In the genomic region with DNA sequence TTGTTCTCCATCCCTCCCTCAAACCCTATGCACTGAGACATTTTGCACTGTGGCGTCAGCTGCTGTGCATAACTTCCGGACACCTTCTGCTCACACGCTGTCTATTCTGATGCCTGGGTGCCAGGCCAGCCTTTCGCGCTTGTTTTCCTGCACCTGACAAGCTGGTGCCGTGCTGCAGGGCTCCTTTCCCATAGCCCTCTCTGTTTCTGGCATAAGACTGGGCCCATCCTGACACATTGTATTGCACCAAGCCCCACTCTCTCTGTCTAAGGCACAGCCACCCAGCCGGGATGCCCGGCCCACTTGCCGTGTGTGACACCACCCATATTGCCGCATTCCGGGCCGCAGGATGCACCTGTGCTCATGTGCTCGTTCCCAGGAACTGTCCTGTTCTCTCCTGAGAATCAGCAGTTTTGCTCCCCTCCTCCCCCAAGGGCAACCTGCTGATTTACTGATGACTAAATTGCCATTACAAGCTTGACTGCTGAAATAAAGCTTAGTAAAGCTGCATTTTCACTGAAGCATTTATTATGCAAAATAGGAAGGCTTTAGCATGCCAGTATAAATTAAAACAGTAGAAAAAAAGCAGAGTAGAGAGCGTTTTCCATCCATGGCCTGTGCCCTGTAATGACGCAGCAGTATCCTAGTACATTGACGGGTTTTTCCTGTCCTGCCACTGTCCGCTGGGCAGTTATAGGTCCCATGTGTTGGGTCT, we compare ENCODE assay signal across 9 cellular contexts.
DNase-seq lines count a peak whose midpoint lies in the region; ATAC-seq and TF ChIP-seq lines count a peak whose summit lies in the region.
"Had no signal": no experiment of that assay in that cellular context is flagged by ENCODE, and none has a peak within 500 bp of the region (broad histone marks: within the 10 kb centered on the region; RNA-seq: fewer than 3 reads in every experiment).

No MANE protein-coding gene starts in this region.

- intact Hi-C loops in naive thymus-derived CD4-positive, alpha-beta T cell (cut with micrococcal nuclease): no loop called here
- intact Hi-C loops in mammary epithelial cell (cut with micrococcal nuclease): no loop called here

- H3K27me3 ChIP-seq in H9 (ENCODE audit: insufficient read depth, low read length) (no peaks in the 10 kb centered on the region), mammary epithelial cell (ENCODE audit: insufficient read depth, low read length) (no peaks in the 10 kb centered on the region)
- no peaks in the 10 kb centered on the region for H3K27me3 ChIP-seq in naive thymus-derived CD4-positive, alpha-beta T cell (ENCODE audit: control insufficient read depth in 2 of 2, insufficient read depth in 2 of 2, low read length in 2 of 2)
- H3K27me3 ChIP-seq: pancreas had no signal

- H4K8ac ChIP-seq in H9 (replicated peaks; ENCODE audit: insufficient read length, low read depth, low read length): no peak overlapping the region

- dilution Hi-C loops in mammary epithelial cell (cut with HindIII; ENCODE audit: low sequenced_read_pairs): loop anchor here (5.0 to 25.0 kb wide), 3 partner anchors 58 to 368 kb away; no protein-coding TSS in a partner anchor

- peaks cover under 1 to 57% (median 4%) of the 10 kb centered on the region in 3 experiments for H3K36me3 ChIP-seq in naive thymus-derived CD4-positive, alpha-beta T cell (ENCODE audit: control insufficient read depth in 2 of 3, insufficient read depth in 3 of 3, low read length in 3 of 3)
- H3K36me3 ChIP-seq in mammary epithelial cell (ENCODE audit: insufficient read depth, low read length): no peaks in the 10 kb centered on the region
- H3K36me3 ChIP-seq: pancreas had no signal

- CTCF ChIA-PET in naive thymus-derived CD4-positive, alpha-beta T cell (lab: Charles Lee): interaction anchor here (0.6 to 1.3 kb wide), 4 partner anchors 11 to 163 kb away, joined by 3 to 4 read pairs (median 3); no protein-coding TSS in a partner anchor
- CTCF ChIA-PET in mammary epithelial cell (lab: Charles Lee; ENCODE audit: low non-redundant PET): no interaction called here

- BruUV-seq in mammary epithelial cell (replicated peaks; lab: Mats Ljungman, UMichigan): no TSS peak

- peaks cover 3% of the 10 kb centered on the region for H4K20me1 ChIP-seq in H9 (ENCODE audit: control insufficient read depth, insufficient read depth, insufficient read length)
- no peaks in the 10 kb centered on the region for H4K20me1 ChIP-seq in mammary epithelial cell (ENCODE audit: insufficient read depth, low read length)

- POLR2A ChIA-PET in naive thymus-derived CD4-positive, alpha-beta T cell (lab: Charles Lee): interaction anchor here (0.6 to 2.4 kb wide), 6 partner anchors 8 to 88 kb away, joined by 3 to 11 read pairs (median 4); partner anchors contain the start of gene CD247

- H3K4me2 ChIP-seq in H9 (ENCODE audit: insufficient read depth, insufficient read length, low read length) (peak overlapping the region; percentile 0), mammary epithelial cell (ENCODE audit: insufficient read depth, low read depth, low read length) (no peak overlapping the region)

- no peaks in the 10 kb centered on the region for H3K79me1 ChIP-seq in H9 (ENCODE audit: insufficient read depth, low read depth, low read length, poor library complexity, severe bottlenecking)

- H3K23me2 ChIP-seq in H9 (ENCODE audit: insufficient read length, low read depth, low read length, poor library complexity, severe bottlenecking): no peaks in the 10 kb centered on the region

- H3K9ac ChIP-seq in H9 (ENCODE audit: extremely low read depth, insufficient read length, low read length) (no peak overlapping the region), mammary epithelial cell (ENCODE audit: insufficient read depth, low read length) (no peak overlapping the region)

- H3K4me3 Mint-ChIP-seq in H9: peak overlapping the region; percentile 1 to 5; a peak in 3 of 5 replicates
- peak overlapping the region; percentile 53 for H3K4me3 Mint-ChIP-seq in T-helper 17 cell
- H3K4me3 Mint-ChIP-seq in naive thymus-derived CD4-positive, alpha-beta T cell: peak overlapping the region in 4 of 10 donors; percentile 5 to 71 (median 27)
- no peak overlapping the region for H3K4me3 Mint-ChIP-seq in endothelial cell (ENCODE audit: unreplicated experiment)

- WGBS in H9 (ENCODE audit: extremely low coverage, insufficient read length, low lambda C conversion rate): no CpG with 5 or more reads among the region's 17 CpGs
- WGBS in mammary epithelial cell (ENCODE audit: low coverage, missing lambda C conversion rate): 91% methylated on average over 17 of the region's 17 CpGs

- H4K91ac ChIP-seq in H9 (ENCODE audit: insufficient read length, low read depth, low read length): no peak overlapping the region

- H2AFZ ChIP-seq in H9 (ENCODE audit: low read length) (no peak overlapping the region), mammary epithelial cell (ENCODE audit: low read depth, low read length) (no peak overlapping the region)

- no peak overlapping the region for H3K14ac ChIP-seq in H9 (ENCODE audit: insufficient read depth, low read length)

- no peak overlapping the region for H3K4ac ChIP-seq in H9 (ENCODE audit: low read depth, low read length)

- H3K23ac ChIP-seq in H9 (ENCODE audit: insufficient read length, low read depth, low read length): no peak overlapping the region

- H3K9me3 ChIP-seq in H9 (ENCODE audit: control insufficient read depth, low read depth, low read length): no peaks in the 10 kb centered on the region
- no peaks in the 10 kb centered on the region for H3K9me3 ChIP-seq in T-helper 17 cell (ENCODE audit: control insufficient read depth, low read length, poor library complexity, severe bottlenecking)
- H3K9me3 ChIP-seq in naive thymus-derived CD4-positive, alpha-beta T cell (ENCODE audit: control insufficient read depth in 2 of 3, low read length in 3 of 3): no peaks in the 10 kb centered on the region
- no peaks in the 10 kb centered on the region for H3K9me3 ChIP-seq in mammary epithelial cell (replicated peaks; ENCODE audit: insufficient read depth, low read length)
- H3K9me3 ChIP-seq: pancreas had no signal

- TF ChIP-seq CTCF in H9 (conservative IDR thresholded peaks at IDR 0.05) (no peak), endothelial cell (IDR thresholded peaks at IDR 0.05; ENCODE audit: unreplicated experiment) (no peak), mammary epithelial cell (conservative IDR thresholded peaks at IDR 0.05 in 1 of 2, IDR thresholded peaks at IDR 0.05 in 1 of 2; ENCODE audit: extremely low read depth in 1 of 2, insufficient read depth in 1 of 2, low read depth in 1 of 2, low read length in 2 of 2) (no peak)

- no peak overlapping the region for H3K27ac ChIP-seq in H9 (ENCODE audit: insufficient read length, low read depth, low read length)
- peak overlapping the region; percentile 14 for H3K27ac ChIP-seq in naive thymus-derived CD4-positive, alpha-beta T cell (ENCODE audit: low read depth, low read length)
- H3K27ac ChIP-seq in mammary epithelial cell (ENCODE audit: insufficient read depth, low read depth, low read length): no peak overlapping the region
- H3K27ac ChIP-seq: pancreas had no signal

- H3K27me3 Mint-ChIP-seq in H9 (ENCODE audit: low read depth) (peaks cover under 1% of the 10 kb centered on the region), T-helper 17 cell (no peaks in the 10 kb centered on the region), endothelial cell (ENCODE audit: unreplicated experiment) (peaks cover 4% of the 10 kb centered on the region)
- H3K27me3 Mint-ChIP-seq in naive thymus-derived CD4-positive, alpha-beta T cell: no peaks in the 10 kb centered on the region

- H3K18ac ChIP-seq in H9 (ENCODE audit: insufficient read length, low read depth, low read length): no peak overlapping the region

- peak; percentile 77 for DNase-seq in H9
- no peak for DNase-seq in T-helper 17 cell
- no peak for DNase-seq in naive thymus-derived CD4-positive, alpha-beta T cell
- DNase-seq in NCI-H1417 (lab: John Stamatoyannopoulos, UW): no peak
- no peak for DNase-seq in endothelial cell (ENCODE audit: low spot score)
- DNase-seq in mammary epithelial cell: no peak
- DNase-seq: pancreas had no signal

- no peak overlapping the region for H2BK20ac ChIP-seq in H9 (ENCODE audit: low read depth, low read length, poor library complexity, severe bottlenecking)

- H3K27ac Mint-ChIP-seq in H9: peak overlapping the region; percentile 78 to 98 (median 88); a peak in 6 of 7 replicates
- H3K27ac Mint-ChIP-seq in T-helper 17 cell: peak overlapping the region; percentile 87
- H3K27ac Mint-ChIP-seq in naive thymus-derived CD4-positive, alpha-beta T cell: peak overlapping the region; percentile 65 to 93 (median 79)
- no peak overlapping the region for H3K27ac Mint-ChIP-seq in endothelial cell (ENCODE audit: unreplicated experiment)

- no peak overlapping the region for H3K4me3 ChIP-seq in naive thymus-derived CD4-positive, alpha-beta T cell (ENCODE audit: low read length)
- no peak overlapping the region for H3K4me3 ChIP-seq in mammary epithelial cell (replicated peaks in 1 of 3; ENCODE audit: insufficient read depth in 1 of 3, low read depth in 2 of 3, low read length in 3 of 3)
- H3K4me3 ChIP-seq: pancreas had no signal

- no peak overlapping the region for H4K5ac ChIP-seq in H9 (ENCODE audit: insufficient read length, low read depth, low read length)

- no peak overlapping the region for H2BK12ac ChIP-seq in H9 (ENCODE audit: insufficient read length, low read depth, low read length)

- H2AK5ac ChIP-seq in H9 (ENCODE audit: insufficient read length, low read length): no peak overlapping the region

- peaks cover 0 to 3% (median 2%) of the 10 kb centered on the region in 3 experiments; a peak in 1 of 7 replicates for H3K36me3 Mint-ChIP-seq in H9 (ENCODE audit: insufficient read depth in 1 of 3, low read depth in 3 of 3)
- no peaks in the 10 kb centered on the region for H3K36me3 Mint-ChIP-seq in T-helper 17 cell (ENCODE audit: low read depth)
- peaks cover 4 to 30% (median 17%) of the 10 kb centered on the region in 5 donors for H3K36me3 Mint-ChIP-seq in naive thymus-derived CD4-positive, alpha-beta T cell
- H3K36me3 Mint-ChIP-seq in endothelial cell (ENCODE audit: low read depth, unreplicated experiment): peaks cover 4% of the 10 kb centered on the region

- no peak overlapping the region for H3T11ph ChIP-seq in H9 (ENCODE audit: low read length)

- no peak overlapping the region for H2BK15ac ChIP-seq in H9 (ENCODE audit: low read depth, low read length)

- ATAC-seq in GM19023 (IDR thresholded peaks at IDR 0.05; ENCODE audit: unreplicated experiment): peak; percentile 42
- ATAC-seq in T-helper 17 cell: peak; percentile 20
- ATAC-seq in naive thymus-derived CD4-positive, alpha-beta T cell: peak; percentile 31
- ATAC-seq in HG03378 (IDR thresholded peaks at IDR 0.05; ENCODE audit: unreplicated experiment): no peak
- ATAC-seq: pancreas had no signal

- peaks cover 11% of the 10 kb centered on the region for H3K4me1 ChIP-seq in H9 (ENCODE audit: insufficient read depth, low read length)
- H3K4me1 ChIP-seq in naive thymus-derived CD4-positive, alpha-beta T cell (ENCODE audit: control insufficient read depth in 2 of 2, insufficient read depth in 2 of 2, low read length in 2 of 2): peaks cover 19 to 21% of the 10 kb centered on the region in 2 donors
- no peaks in the 10 kb centered on the region for H3K4me1 ChIP-seq in mammary epithelial cell (ENCODE audit: insufficient read depth, low read length)
- H3K4me1 ChIP-seq: pancreas had no signal

- no peaks in the 10 kb centered on the region for H3K79me2 ChIP-seq in H9 (ENCODE audit: insufficient read depth, low read length)
- no peaks in the 10 kb centered on the region for H3K79me2 ChIP-seq in mammary epithelial cell (ENCODE audit: insufficient read depth, low read length)

- no peak overlapping the region for H2BK5ac ChIP-seq in H9 (ENCODE audit: insufficient read length, low read length)

- H3K56ac ChIP-seq in H9 (ENCODE audit: insufficient read length, low read depth, low read length): no peak overlapping the region

- in situ Hi-C loops in mammary epithelial cell (cut with MboI; ENCODE audit: low sequenced_read_pairs in 2 of 2): loop anchor here in 1 of 2 donors (25.0 kb wide), 1 partner anchor 518 kb away; no protein-coding TSS in a partner anchor

- no peak overlapping the region for H2BK120ac ChIP-seq in H9 (ENCODE audit: low read depth, low read length, poor library complexity, severe bottlenecking)

- H3K4me1 Mint-ChIP-seq in H9 (peaks cover 68 to 70% of the 10 kb centered on the region in 2 experiments), T-helper 17 cell (peaks cover 37% of the 10 kb centered on the region), endothelial cell (ENCODE audit: unreplicated experiment) (peaks cover 10% of the 10 kb centered on the region)
- H3K4me1 Mint-ChIP-seq in naive thymus-derived CD4-positive, alpha-beta T cell: peaks cover 18 to 85% (median 36%) of the 10 kb centered on the region in 7 donors

- H3K9me3 Mint-ChIP-seq in H9: no peaks in the 10 kb centered on the region; a peak in 1 of 5 replicates
- H3K9me3 Mint-ChIP-seq in naive thymus-derived CD4-positive, alpha-beta T cell: peaks cover 0 to 6% (median 0%) of the 10 kb centered on the region in 11 donors
- no peaks in the 10 kb centered on the region for H3K9me3 Mint-ChIP-seq in endothelial cell (ENCODE audit: unreplicated experiment)
